Comparison of ENCODE assay signal across 19 cellular contexts in the genomic region with DNA sequence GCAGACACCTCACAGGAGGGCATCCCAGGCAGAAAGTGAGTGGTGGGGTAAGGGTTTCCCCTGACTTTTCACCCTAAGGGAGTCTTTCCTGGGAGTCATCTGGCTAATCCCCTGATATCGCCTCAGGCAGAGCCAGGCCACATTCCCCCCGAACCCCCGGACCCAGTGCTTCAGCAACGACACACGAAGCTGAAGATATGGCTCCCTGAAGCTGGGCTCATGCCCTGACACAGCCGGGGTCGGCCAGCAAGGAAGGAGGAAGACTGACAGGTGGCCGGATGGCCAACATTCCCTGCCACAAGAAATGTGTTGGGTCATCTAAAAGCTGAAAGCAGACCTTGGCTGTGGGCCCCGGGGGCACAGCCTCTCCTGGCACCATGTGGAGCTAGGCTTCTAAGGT. TPM values are rescaled to one million over a fixed set of nuclear protein-coding genes. Genes with fewer than 3 reads are reported as not detected.
DNase-seq lines count a peak whose midpoint lies in the region; ATAC-seq and TF ChIP-seq lines count a peak whose summit lies in the region.
"Had no signal": no experiment of that assay in that cellular context is flagged by ENCODE, and none has a peak within 500 bp of the region (broad histone marks: within the 10 kb centered on the region; RNA-seq: fewer than 3 reads in every experiment).

No MANE protein-coding gene starts in this region.

- ATAC-seq in right lobe of liver (peak in 3 of 4 donors; percentile 3 to 31 (median 15)), HG03439 (IDR thresholded peaks at IDR 0.05; ENCODE audit: unreplicated experiment) (no peak)
- ATAC-seq: naive thymus-derived CD4-positive, alpha-beta T cell had no signal

- H3K4me3 ChIP-seq in Peyer's patch, result no peak overlapping the region
- no peak overlapping the region for H3K4me3 ChIP-seq in right lobe of liver
- H3K4me3 ChIP-seq in suprapubic skin, result no peak overlapping the region
- H3K4me3 ChIP-seq: testis had no signal

- H3K4me1 ChIP-seq in Peyer's patch, result no peaks in the 10 kb centered on the region
- peaks cover 0 to 22% (median 9%) of the 10 kb centered on the region in 4 donors for H3K4me1 ChIP-seq in right lobe of liver
- H3K4me1 ChIP-seq in suprapubic skin, result peaks cover 9% of the 10 kb centered on the region
- H3K4me1 ChIP-seq: testis had no signal

- no peak for TF ChIP-seq EP300 in suprapubic skin (IDR thresholded peaks at IDR 0.05)

- peak; percentile 34 for DNase-seq in activated effector memory CD4-positive, alpha-beta T cell treated with anti-CD3 and anti-CD28 coated beads, Interleukin-2, amount 50 U/mL, for 16 hours
- DNase-seq in activated effector memory CD4-positive, alpha-beta T cell treated with Interleukin-2 at 50 U/mL for 16 hours, result no peak
- peak in 2 of 3 donors; percentile 31 to 32 for DNase-seq in Peyer's patch
- peak; percentile 22 to 62 (median 51) for DNase-seq in right lobe of liver
- DNase-seq in suprapubic skin (ENCODE audit: low spot score in 2 of 2), result peak; percentile 48 to 60
- no peak for DNase-seq in NCI-H524 (lab: John Stamatoyannopoulos, UW)
- no peak for DNase-seq in NCI-H2081 treated with DMSO at 0.1 percent for 48 hours (lab: John Stamatoyannopoulos, UW)
- DNase-seq: activated CD4-positive, alpha-beta T cell treated with anti-CD3 and anti-CD28 coated beads, Interleukin-2, amount 50 U/mL, for 48 hours; activated naive CD4-positive, alpha-beta T cell treated with anti-CD3 and anti-CD28 coated beads, Interleukin-2, amount 50 U/mL, for 16 hours; activated T-cell treated with anti-CD3 and anti-CD28 coated beads, Interleukin-2, amount 50 U/mL, for 1 hour; C1 segment of cervical spinal cord; NCI-H1105 treated with DMSO at 0.1 percent for 48 hours; SIG-M5; testis had no signal

- intact Hi-C loops in right lobe of liver (cut with DNase I), result no loop called here

- H3K27ac ChIP-seq in Peyer's patch (no peak overlapping the region), right lobe of liver (peak overlapping the region in 2 of 3 donors; percentile 18 to 79), suprapubic skin (no peak overlapping the region)
- H3K27ac ChIP-seq: testis had no signal

- TF ChIP-seq CTCF in Peyer's patch (IDR thresholded peaks at IDR 0.05), result no peak
- TF ChIP-seq CTCF in right lobe of liver (IDR thresholded peaks at IDR 0.05), result no peak
- no peak for TF ChIP-seq CTCF in suprapubic skin (IDR thresholded peaks at IDR 0.05)

- H3K27me3 ChIP-seq in Peyer's patch (no peaks in the 10 kb centered on the region), right lobe of liver (no peaks in the 10 kb centered on the region), suprapubic skin (peaks cover 64% of the 10 kb centered on the region)
- H3K27me3 ChIP-seq: testis had no signal

- no peaks in the 10 kb centered on the region for H3K9me3 ChIP-seq in Peyer's patch
- H3K9me3 ChIP-seq in right lobe of liver, result no peaks in the 10 kb centered on the region
- no peaks in the 10 kb centered on the region for H3K9me3 ChIP-seq in suprapubic skin
- H3K9me3 ChIP-seq: testis had no signal

- TF ChIP-seq POLR2A in Peyer's patch (IDR thresholded peaks at IDR 0.05), result no peak
- TF ChIP-seq POLR2A in right lobe of liver (IDR thresholded peaks at IDR 0.05), result no peak
- no peak for TF ChIP-seq POLR2A in suprapubic skin (IDR thresholded peaks at IDR 0.05)

- no peaks in the 10 kb centered on the region for H3K36me3 ChIP-seq in Peyer's patch
- peaks cover 0 to 9% (median 3%) of the 10 kb centered on the region in 4 donors for H3K36me3 ChIP-seq in right lobe of liver
- H3K36me3 ChIP-seq in suprapubic skin, result no peaks in the 10 kb centered on the region

- WGBS in right lobe of liver (ENCODE audit: insufficient coverage, low coverage, low lambda C conversion rate, missing lambda C conversion rate), result 40% methylated on average over 1 of the region's 9 CpGs
- 70% methylated on average over 8 of the region's 9 CpGs for WGBS in suprapubic skin

RNA-seq across cellular contexts. Expression of a gene that starts 14.4 kb away (rescaled TPM):
- total RNA-seq in Peyer's patch (1 to 10 TPM in 2 of 4 donors, not detected in 2; 2.8 to 2.9 TPM), right lobe of liver (10 to 100 TPM; 23.5 to 48.9 (median 28.2) TPM), suprapubic skin (not detected)
- total RNA-seq: A172, pulmonary artery endothelial cell had no signal

RNA-seq across cellular contexts. Expression of a gene that starts 20.4 kb away (rescaled TPM):
- total RNA-seq in Peyer's patch (not detected), right lobe of liver (not detected), suprapubic skin (not detected)
- total RNA-seq: A172; H4; naive thymus-derived CD4-positive, alpha-beta T cell; pulmonary artery endothelial cell had no signal

RNA-seq across cellular contexts. Expression of a gene that starts 20.7 kb away (rescaled TPM):
- total RNA-seq in Peyer's patch (not detected), right lobe of liver (100 to 1,000 TPM in 1 of 6 experiments, 10 to 100 TPM in 5; 15.1 to 101 (median 55.8) TPM), suprapubic skin (not detected)
- total RNA-seq: A172; H4; naive thymus-derived CD4-positive, alpha-beta T cell; pulmonary artery endothelial cell had no signal

Comparison
In these comparisons a context has a peak if more than half of its experiments do, and no peak if none do; other contexts are left out.
1. DNase-seq: peak in activated effector memory CD4-positive, alpha-beta T cell treated with anti-CD3 and anti-CD28 coated beads, Interleukin-2, amount 50 U/mL, for 16 hours (single experiment), Peyer's patch (2 of 3), right lobe of liver (3 of 3) and suprapubic skin (2 of 2); none in activated effector memory CD4-positive, alpha-beta T cell treated with Interleukin-2 at 50 U/mL for 16 hours (single experiment), NCI-H524 (0 of 2) and NCI-H2081 treated with DMSO at 0.1 percent for 48 hours (single experiment).
2. H3K27ac ChIP-seq: peak in right lobe of liver (2 of 3); none in Peyer's patch (0 of 4) and suprapubic skin (single experiment).
3. RNA of a gene that starts 14.4 kb away (total RNA-seq): 23.5 to 48.9 TPM in right lobe of liver; 2.8 to 2.9 TPM in Peyer's patch and not detected in suprapubic skin; every median in the first group is over 4 times any median in the second.
4. RNA of a gene that starts 20.7 kb away (total RNA-seq): 15.1 to 101 TPM in right lobe of liver; not detected in Peyer's patch and not detected in suprapubic skin; every median in the first group is over 10 times any median in the second.